ENCODE assay signal across 9 cellular contexts in genomic region chr2:157441072-157441454, GRCh38. TPM values are rescaled to one million over a fixed set of nuclear protein-coding genes. Genes with fewer than 3 reads are reported as not detected.
DNase-seq lines count a peak whose midpoint lies in the region; ATAC-seq and TF ChIP-seq lines count a peak whose summit lies in the region.
"Had no signal": no experiment of that assay in that cellular context is flagged by ENCODE, and none has a peak within 500 bp of the region (broad histone marks: within the 10 kb centered on the region; RNA-seq: fewer than 3 reads in every experiment).

No MANE protein-coding gene starts in this region.

- no peaks in the 10 kb centered on the region for H3K9me3 Mint-ChIP-seq in activated naive CD8-positive, alpha-beta T cell (ENCODE audit: low read depth)

- no peak for DNase-seq in sciatic nerve (ENCODE audit: low spot score)
- DNase-seq in NCI-H2107 treated with DMSO at 0.1 percent for 48 hours (lab: John Stamatoyannopoulos, UW; ENCODE audit: unreplicated experiment) = no peak
- DNase-seq in stimulated activated CD4-positive, alpha-beta T cell treated with anti-CD3 and anti-CD28 coated beads, Interleukin-12 subunit alpha, Interleukin-12 subunit beta, amount 100 ng/mL, for 4 hours = no peak
- no peak for DNase-seq in erythroblast (lab: John Stamatoyannopoulos, UW)

- H3K36me3 ChIP-seq in DOHH2 (ENCODE audit: control insufficient read depth, low read length) = peaks cover 75% of the 10 kb centered on the region

- peaks cover 51% of the 10 kb centered on the region for H3K36me3 Mint-ChIP-seq in activated naive CD8-positive, alpha-beta T cell

- H3K4me3 Mint-ChIP-seq in activated naive CD8-positive, alpha-beta T cell = peak overlapping the region; percentile 99

- H3K9me3 ChIP-seq in DOHH2 (ENCODE audit: control insufficient read depth, insufficient read depth, low read length) = no peaks in the 10 kb centered on the region

- peaks cover 24% of the 10 kb centered on the region for H3K4me1 Mint-ChIP-seq in activated naive CD8-positive, alpha-beta T cell (ENCODE audit: low read depth)

- intact Hi-C loops in sciatic nerve (cut with DNase I) = no loop called here

- H3K4me2 ChIP-seq in DOHH2 (ENCODE audit: low read length) = peak overlapping the region; percentile 100

- H3K9me2 ChIP-seq in DOHH2 (replicated peaks; ENCODE audit: control insufficient read depth, low read length) = no peaks in the 10 kb centered on the region

- peak overlapping the region; percentile 99 for H3K27ac Mint-ChIP-seq in activated naive CD8-positive, alpha-beta T cell

- H3K27me3 ChIP-seq in DOHH2 (ENCODE audit: control insufficient read depth, low read length) = no peaks in the 10 kb centered on the region; the same call in 1 of the 2 replicates

- H4K20me1 ChIP-seq in DOHH2 (ENCODE audit: control insufficient read depth, insufficient read depth, low read depth, low read length) = peaks cover under 1% of the 10 kb centered on the region; the same call in 1 of the 2 replicates

- ATAC-seq in GM19372 (IDR thresholded peaks at IDR 0.05; ENCODE audit: low read depth, unreplicated experiment) (peak; percentile 46), HG03432 (IDR thresholded peaks at IDR 0.05; ENCODE audit: unreplicated experiment) (peak; percentile 41), sciatic nerve (peak; percentile 55)

- peaks cover 47% of the 10 kb centered on the region for H3K4me1 ChIP-seq in DOHH2 (ENCODE audit: control insufficient read depth, low read length)

- TF ChIP-seq CTCF in DOHH2 (IDR thresholded peaks at IDR 0.05; ENCODE audit: low read depth, low read length, poor library complexity, severe bottlenecking) = no peak

- TF ChIP-seq POLR2A in erythroblast (IDR thresholded peaks at IDR 0.05; ENCODE audit: low read length) = no peak

- H3F3A ChIP-seq in DOHH2 (ENCODE audit: control insufficient read depth, insufficient read depth) = peaks cover 29% of the 10 kb centered on the region

- H3K27me3 Mint-ChIP-seq in activated naive CD8-positive, alpha-beta T cell = no peaks in the 10 kb centered on the region

- H3K27ac ChIP-seq in DOHH2 (ENCODE audit: low read depth, low read length) = peak overlapping the region; percentile 91

- H3K4me3 ChIP-seq in DOHH2 (ENCODE audit: low read length) = peak overlapping the region; percentile 85

- H3K79me2 ChIP-seq in DOHH2 (ENCODE audit: control insufficient read depth, low read length) = peaks cover 98% of the 10 kb centered on the region

RNA-seq across cellular contexts. Expression of gene CYTIP, which starts 2.8 kb away (rescaled TPM):
- total RNA-seq in sciatic nerve = 22.8 TPM
- total RNA-seq: H1 had no signal
